23 cellular contexts compared by ENCODE assay signal in the genomic region with DNA sequence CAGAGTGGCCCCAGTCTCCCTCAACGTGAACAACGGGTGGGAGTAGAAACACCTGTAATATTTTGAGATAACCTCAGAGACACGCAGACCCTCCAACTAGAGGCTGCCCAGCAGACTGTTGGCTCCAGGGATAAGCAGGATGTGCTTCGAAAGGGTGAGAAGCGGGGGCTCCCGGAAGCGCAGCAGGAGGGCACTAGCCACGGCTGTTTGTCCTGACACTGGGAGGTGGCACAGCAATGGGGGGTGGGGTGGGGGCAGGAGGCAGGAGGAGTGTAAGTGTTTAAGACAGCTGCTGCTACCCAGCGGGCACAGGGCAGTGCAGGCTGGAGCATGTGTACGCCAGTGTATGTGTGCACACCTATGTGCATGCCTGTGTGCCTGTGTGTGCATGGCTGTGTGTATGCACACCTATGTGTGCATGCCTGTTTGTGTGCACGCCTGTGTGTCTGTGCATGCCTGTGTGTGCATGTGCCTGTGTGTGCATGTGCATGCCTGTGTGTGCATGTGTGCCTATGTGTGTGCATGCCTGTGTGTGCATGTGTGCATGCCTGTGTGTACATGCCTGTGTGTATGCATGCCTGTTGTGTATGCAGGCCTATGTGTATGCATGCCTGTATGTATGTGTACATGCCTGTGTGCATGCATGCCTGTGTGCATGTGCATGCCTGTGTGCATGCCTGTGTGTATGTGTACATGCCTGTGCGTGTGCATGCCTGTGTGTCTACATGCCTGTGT.
DNase-seq lines count a peak whose midpoint lies in the region; ATAC-seq, FAIRE-seq and TF ChIP-seq lines count a peak whose summit lies in the region.
"Had no signal": no experiment of that assay in that cellular context is flagged by ENCODE, and none has a peak within 500 bp of the region (broad histone marks: within the 10 kb centered on the region; RNA-seq: fewer than 3 reads in every experiment).

No MANE protein-coding gene starts in this region.

- peaks cover 5% of the 10 kb centered on the region for H3K79me1 ChIP-seq in neuronal stem cell (ENCODE audit: low read depth, low read length)

- 40% methylated on average over 12 of the region's 12 CpGs for WGBS in GM12878 (ENCODE audit: insufficient coverage, insufficient replicate concordance, low lambda C conversion rate, missing lambda C conversion rate)
- no CpG with 5 or more reads among the region's 12 CpGs for WGBS in neuronal stem cell (ENCODE audit: extremely low coverage in 2 of 2, insufficient read length in 2 of 2, insufficient replicate concordance in 1 of 2), 2 donors
- WGBS in aorta, 2 donors, result 81 to 83% methylated on average over 12 of the region's 12 CpGs

- no peak overlapping the region for H3K9ac ChIP-seq in GM12878 (ENCODE audit: control insufficient read depth, insufficient read depth, low read length)
- H3K9ac ChIP-seq in neuronal stem cell (ENCODE audit: low read depth, low read length, poor library complexity), result peak overlapping the region; percentile 83
- H3K9ac ChIP-seq: BLaER1, GM23248 had no signal

- no TSS peak for BruUV-seq in GM12878 (replicated peaks; lab: Mats Ljungman, UMichigan)
- no TSS peak for BruUV-seq in PC-9 (replicated peaks; lab: Mats Ljungman, UMichigan)

- no peak overlapping the region for H2AK5ac ChIP-seq in neuronal stem cell (ENCODE audit: low read depth, low read length)

- intact Hi-C loops in GM12878 (cut with micrococcal nuclease; ENCODE audit: unreplicated experiment), result no loop called here
- intact Hi-C loops in aorta (cut with DNase I), result no loop called here
- intact Hi-C loops in PC-9 (cut with micrococcal nuclease; ENCODE audit: unreplicated experiment), result no loop called here

- no peaks in the 10 kb centered on the region for H3K36me3 ChIP-seq in GM12878 (ENCODE audit: control insufficient read depth in 2 of 2, insufficient read depth in 2 of 2, low read length in 1 of 2)
- peaks cover 0 to 3% of the 10 kb centered on the region in 2 donors for H3K36me3 ChIP-seq in neuronal stem cell (replicated peaks in 1 of 2; ENCODE audit: control insufficient read depth in 2 of 2, insufficient read depth in 2 of 2, low read length in 2 of 2)
- no peaks in the 10 kb centered on the region for H3K36me3 ChIP-seq in aorta (ENCODE audit: control insufficient read depth in 1 of 2, insufficient read depth in 2 of 2, low read length in 1 of 2)
- no peaks in the 10 kb centered on the region for H3K36me3 ChIP-seq in MG63
- H3K36me3 ChIP-seq in PC-9 (ENCODE audit: low read depth), result no peaks in the 10 kb centered on the region
- H3K36me3 ChIP-seq: BLaER1, HAP-1, Peyer's patch had no signal

- no peak overlapping the region for H3K27ac ChIP-seq in GM12878 (ENCODE audit: control insufficient read depth, insufficient read depth)
- H3K27ac ChIP-seq in neuronal stem cell (replicated peaks; ENCODE audit: low read length), result no peak overlapping the region
- H3K27ac ChIP-seq in aorta (ENCODE audit: low read depth in 1 of 2, low read length in 2 of 2), result no peak overlapping the region
- H3K27ac ChIP-seq in PC-9, result no peak overlapping the region
- H3K27ac ChIP-seq: BLaER1, GM23248, Peyer's patch had no signal

- FAIRE-seq in HTR-8/SVneo (lab: Jason Lieb, UNC), result peak; percentile 95
- no peak for FAIRE-seq in GM12878 (lab: Jason Lieb, UNC)
- FAIRE-seq: GM12891 had no signal

- SMC1A ChIA-PET in GM12878 (lab: Charles Lee; ENCODE audit: uncharacterized antibody, unreplicated experiment), result no interaction called here

- H4K91ac ChIP-seq in neuronal stem cell (ENCODE audit: low read depth, low read length, poor library complexity), result peak overlapping the region; percentile 86

- H3K79me2 ChIP-seq in GM12878 (ENCODE audit: control insufficient read depth, insufficient read depth, low read length) (no peaks in the 10 kb centered on the region), PC-9 (ENCODE audit: low read depth) (no peaks in the 10 kb centered on the region)

- H3K4me3 ChIP-seq in GM12878 (no peak overlapping the region), neuronal stem cell (ENCODE audit: low read length in 2 of 2) (peak overlapping the region in 1 of 2 donors; percentile 36), aorta (ENCODE audit: low read length in 2 of 2) (no peak overlapping the region), MG63 (no peak overlapping the region), PC-9 (no peak overlapping the region)
- H3K4me3 ChIP-seq: BLaER1, GM23248, HAP-1, Peyer's patch had no signal

- H2BK12ac ChIP-seq in neuronal stem cell (ENCODE audit: low read length), result peak overlapping the region; percentile 68

- H3K4me2 ChIP-seq in GM12878 (ENCODE audit: control insufficient read depth, insufficient read depth) (no peak overlapping the region), neuronal stem cell (ENCODE audit: insufficient read depth, low read length, poor library complexity, severe bottlenecking) (no peak overlapping the region), PC-9 (no peak overlapping the region)
- H3K4me2 ChIP-seq: BLaER1 had no signal

- H3K27me3 ChIP-seq in GM12878 (replicated peaks in 1 of 2; ENCODE audit: control insufficient read depth in 2 of 2, insufficient read depth in 2 of 2, low read length in 1 of 2) (no peaks in the 10 kb centered on the region), neuronal stem cell (ENCODE audit: control insufficient read depth in 3 of 3, insufficient read depth in 3 of 3, low read depth in 1 of 3, low read length in 3 of 3) (peaks cover 0 to 12% (median 3%) of the 10 kb centered on the region in 3 experiments), aorta (ENCODE audit: control insufficient read depth in 1 of 2, insufficient read depth in 2 of 2, low read length in 1 of 2) (no peaks in the 10 kb centered on the region), MG63 (no peaks in the 10 kb centered on the region), PC-9 (ENCODE audit: insufficient read depth, low read depth) (no peaks in the 10 kb centered on the region)
- H3K27me3 ChIP-seq: BLaER1, Peyer's patch had no signal

- POLR2A ChIA-PET in GM12878 (lab: Charles Lee) (no interaction called here), PC-9 (lab: Charles Lee; ENCODE audit: unreplicated experiment) (no interaction called here)

- no peaks in the 10 kb centered on the region for H3K4me1 ChIP-seq in GM12878 (ENCODE audit: control insufficient read depth, insufficient read depth, low read length)
- peaks cover 0 to 5% of the 10 kb centered on the region in 2 donors for H3K4me1 ChIP-seq in neuronal stem cell (ENCODE audit: control insufficient read depth in 2 of 2, insufficient read depth in 1 of 2, low read depth in 1 of 2, low read length in 2 of 2)
- no peaks in the 10 kb centered on the region for H3K4me1 ChIP-seq in aorta (ENCODE audit: control insufficient read depth in 1 of 2, insufficient read depth in 2 of 2, low read length in 2 of 2)
- H3K4me1 ChIP-seq in PC-9 (replicated peaks; ENCODE audit: insufficient read depth), result peaks cover 4% of the 10 kb centered on the region; the same call in 1 of the 2 replicates
- H3K4me1 ChIP-seq: BLaER1, Caco-2, HAP-1, Peyer's patch had no signal

- H2BK15ac ChIP-seq in neuronal stem cell (ENCODE audit: low read length), result no peak overlapping the region

- H3K4ac ChIP-seq in neuronal stem cell (ENCODE audit: low read length), result peak overlapping the region; percentile 85

- CTCF ChIA-PET in GM12878 (lab: Yijun Ruan, JAX), result no interaction called here
- CTCF ChIA-PET in PC-9 (lab: Charles Lee), result no interaction called here

- H4K20me1 ChIP-seq in GM12878 (ENCODE audit: control insufficient read depth, insufficient read depth), result no peaks in the 10 kb centered on the region
- peaks cover 8% of the 10 kb centered on the region for H4K20me1 ChIP-seq in PC-9 (ENCODE audit: insufficient read depth)
- H4K20me1 ChIP-seq: BLaER1 had no signal

- peak overlapping the region; percentile 99 for H3K14ac ChIP-seq in neuronal stem cell (ENCODE audit: low read length)

- H3F3A ChIP-seq in PC-9 (ENCODE audit: insufficient read depth, low read depth), result peaks cover 6% of the 10 kb centered on the region; the same call in 1 of the 2 replicates

- RAD21 ChIA-PET in GM12878 (lab: Charles Lee; ENCODE audit: unreplicated experiment), result no interaction called here

- TF ChIP-seq EP300 in GM12878 (IDR thresholded peaks at IDR 0.05; ENCODE audit: borderline replicate concordance in 1 of 2, control insufficient read depth in 1 of 2, low read depth in 2 of 2, low read length in 2 of 2), result no peak

- no peak for TF ChIP-seq POLR2A in GM12878 (IDR thresholded peaks at IDR 0.05; ENCODE audit: low read depth, low read length)

- H2BK5ac ChIP-seq in neuronal stem cell (ENCODE audit: low read length), result no peak overlapping the region

- H3K9me2 ChIP-seq in PC-9 (ENCODE audit: insufficient read depth), result no peaks in the 10 kb centered on the region

- no peak for TF ChIP-seq RAD21 in GM12878 (IDR thresholded peaks at IDR 0.05; ENCODE audit: insufficient read depth, low read depth, low read length)

- H3K18ac ChIP-seq in neuronal stem cell (ENCODE audit: low read length), result peak overlapping the region; percentile 79

- peak overlapping the region; percentile 89 for H4K8ac ChIP-seq in neuronal stem cell (ENCODE audit: low read depth, low read length)

- H3K9me3 ChIP-seq in GM12878 (replicated peaks; ENCODE audit: control insufficient read depth, insufficient read depth, low read length) (no peaks in the 10 kb centered on the region), neuronal stem cell (replicated peaks in 1 of 2; ENCODE audit: control insufficient read depth in 2 of 2, insufficient read depth in 1 of 2, low read depth in 1 of 2, low read length in 2 of 2) (peaks cover 0 to 7% of the 10 kb centered on the region in 2 donors), aorta (ENCODE audit: control insufficient read depth, low read length) (no peaks in the 10 kb centered on the region), MG63 (no peaks in the 10 kb centered on the region), PC-9 (ENCODE audit: insufficient read depth, low read depth) (no peaks in the 10 kb centered on the region)
- H3K9me3 ChIP-seq: BLaER1, Caco-2, HAP-1, Peyer's patch had no signal

- TF ChIP-seq CTCF in GM12878 (IDR thresholded peaks at IDR 0.05 in 2 of 3, conservative IDR thresholded peaks at IDR 0.05 in 1 of 3; ENCODE audit: control insufficient read depth in 2 of 3, extremely low read depth in 1 of 3, insufficient read depth in 1 of 3, low read depth in 3 of 3, low read length in 3 of 3) (no peak), PC-9 (conservative IDR thresholded peaks at IDR 0.05) (no peak)

- H2BK120ac ChIP-seq in neuronal stem cell (ENCODE audit: low read depth, low read length), result peak overlapping the region; percentile 33

- H2AFZ ChIP-seq in GM12878 (ENCODE audit: control insufficient read depth, low read depth, low read length), result no peak overlapping the region
- H2AFZ ChIP-seq in neuronal stem cell (ENCODE audit: low read length), result no peak overlapping the region
- no peak overlapping the region for H2AFZ ChIP-seq in PC-9
- H2AFZ ChIP-seq: GM23248 had no signal

- in situ Hi-C loops in GM12878 (cut with MboI), result no loop called here

- ATAC-seq in GM12878 (no peak), aorta (ENCODE audit: low FRiP score) (peak; percentile 48)
- ATAC-seq: SK-N-SH treated with all-trans-retinoic acid at 6 μM for 48 hours had no signal

- no peak for DNase-seq in HTR-8/SVneo (ENCODE audit: insufficient read length, low spot score)
- no peak for DNase-seq in GM12878 (ENCODE audit: low read depth, low spot score)
- no peak for DNase-seq in neuronal stem cell (ENCODE audit: low spot score)
- peak; percentile 6 to 56 for DNase-seq in aorta
- DNase-seq in MG63, result no peak
- no peak for DNase-seq in activated gamma-delta T cell treated with Interleukin-2 at 50 U/mL for 16 hours
- no peak for DNase-seq in PC-9
- DNase-seq: CD4-positive, alpha-beta T cell; DMS 273 treated with DMSO at 0.1 percent for 48 hours; DND-41; GM23248; Karpas-422; NCI-H2029; NCI-H2227 treated with DMSO at 0.1 percent for 48 hours; NCI-H510A; NCI-H774; NK-92 treated with Interleukin-12 subunit alpha and Interleukin-12 subunit beta, amount 100 ng/mL, for 24 hours; Peyer's patch had no signal

- H3K23ac ChIP-seq in neuronal stem cell (ENCODE audit: low read depth, low read length, poor library complexity), result peak overlapping the region; percentile 98

Comparison
In these comparisons a context has a peak if more than half of its experiments do, and no peak if none do; other contexts are left out.
1. DNase-seq: peak in aorta (2 of 2); none in HTR-8/SVneo (single experiment), GM12878 (single experiment), neuronal stem cell (single experiment), MG63 (single experiment), activated gamma-delta T cell treated with Interleukin-2 at 50 U/mL for 16 hours (single experiment) and PC-9 (0 of 2).